In the genomic region with DNA sequence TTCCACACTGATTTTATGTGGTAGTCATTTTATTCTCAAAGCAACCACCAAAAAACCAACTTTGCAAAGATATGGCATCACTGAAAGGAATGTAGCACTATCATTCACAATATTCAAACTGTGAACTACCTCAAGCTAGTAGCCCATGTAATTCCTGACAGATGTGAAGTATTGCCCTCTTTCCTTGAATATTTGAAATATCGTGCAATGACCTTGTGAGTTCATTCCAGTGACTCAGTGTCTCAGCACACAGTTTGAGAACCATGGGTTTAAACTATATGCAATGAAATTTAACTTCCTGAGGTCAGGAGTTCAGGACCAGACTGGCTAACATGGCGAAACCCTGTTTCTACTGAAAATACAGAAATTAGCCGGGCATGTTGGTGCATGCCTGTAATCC, we compare ENCODE assay signal across 32 cellular contexts. TPM values are rescaled to one million over a fixed set of nuclear protein-coding genes. Genes with fewer than 3 reads are reported as not detected.
A peak's percentile ranks its signal among the peaks of the same experiment; 100 is the strongest.
DNase-seq lines count a peak whose midpoint lies in the region; ATAC-seq and TF ChIP-seq lines count a peak whose summit lies in the region.
"Had no signal": no experiment of that assay in that cellular context is flagged by ENCODE, and none has a peak within 500 bp of the region (broad histone marks: within the 10 kb centered on the region; RNA-seq: fewer than 3 reads in every experiment).

No MANE protein-coding gene starts in this region.

- 94% methylated on average over 3 of the region's 3 CpGs for WGBS in mammary epithelial cell (ENCODE audit: low coverage, missing lambda C conversion rate)
- 90% methylated on average over 3 of the region's 3 CpGs for WGBS in gastroesophageal sphincter (ENCODE audit: low coverage in 1 of 2), 2 donors

- H3K4me1 ChIP-seq in mammary epithelial cell (ENCODE audit: insufficient read depth, low read length) (no peaks in the 10 kb centered on the region), gastroesophageal sphincter (no peaks in the 10 kb centered on the region), tibial artery (no peaks in the 10 kb centered on the region)
- H3K4me1 ChIP-seq in naive thymus-derived CD4-positive, alpha-beta T cell (ENCODE audit: control insufficient read depth in 2 of 2, insufficient read depth in 2 of 2, low read length in 2 of 2) = no peaks in the 10 kb centered on the region
- H3K4me1 ChIP-seq: esophagus muscularis mucosa, heart right ventricle, Peyer's patch, SJCRH30, upper lobe of left lung had no signal

- no peak for TF ChIP-seq EP300 in gastroesophageal sphincter (IDR thresholded peaks at IDR 0.05)

- in situ Hi-C loops in mammary epithelial cell (cut with MboI; ENCODE audit: low sequenced_read_pairs in 2 of 2) = no loop called here

- dilution Hi-C loops in mammary epithelial cell (cut with HindIII; ENCODE audit: low sequenced_read_pairs) = no loop called here

- intact Hi-C loops in mammary epithelial cell (cut with micrococcal nuclease) (no loop called here), tibial artery (cut with DNase I; ENCODE audit: low total_unique reads) (no loop called here)
- intact Hi-C loops in naive thymus-derived CD4-positive, alpha-beta T cell (cut with micrococcal nuclease) = no loop called here

- H3K36me3 Mint-ChIP-seq in naive thymus-derived CD4-positive, alpha-beta T cell = no peaks in the 10 kb centered on the region
- H3K36me3 Mint-ChIP-seq: CD4-positive, CD25-positive, alpha-beta regulatory T cell had no signal

- no peak for TF ChIP-seq CTCF in AG09319 (IDR thresholded peaks at IDR 0.05; ENCODE audit: low read depth, low read length)
- no peak for TF ChIP-seq CTCF in mammary epithelial cell (conservative IDR thresholded peaks at IDR 0.05 in 1 of 2, IDR thresholded peaks at IDR 0.05 in 1 of 2; ENCODE audit: extremely low read depth in 1 of 2, insufficient read depth in 1 of 2, low read depth in 1 of 2, low read length in 2 of 2)
- TF ChIP-seq CTCF in gastroesophageal sphincter (IDR thresholded peaks at IDR 0.05) = no peak
- TF ChIP-seq CTCF in tibial artery (IDR thresholded peaks at IDR 0.05) = no peak

- no peak overlapping the region for H3K9ac ChIP-seq in mammary epithelial cell (ENCODE audit: insufficient read depth, low read length)

- peak; percentile 5 for DNase-seq in AG09319 (ENCODE audit: extremely low read depth, low read depth)
- peak; percentile 26 for DNase-seq in HCEC 1CT
- DNase-seq in mammary epithelial cell = no peak
- DNase-seq in iris pigment epithelial cell (ENCODE audit: low read depth) = peak; percentile 39
- no peak for DNase-seq in naive thymus-derived CD4-positive, alpha-beta T cell
- DNase-seq in tibial artery = no peak
- DNase-seq in HK-2 (ENCODE audit: unreplicated experiment) = no peak
- DNase-seq: activated CD4-positive, alpha-beta T cell treated with anti-CD3 and anti-CD28 coated beads for 1 hour; activated CD8-positive, alpha-beta T cell treated with anti-CD3 and anti-CD28 coated beads, Interleukin-2, amount 10 ng/mL, durations not matched to agents 7 days and 5 days; activated gamma-delta T cell; CD4-positive, CD25-positive, alpha-beta regulatory T cell; effector memory CD8-positive, alpha-beta T cell; heart right ventricle; KG1; left cardiac atrium; NCI-H1694; NCI-H2171 treated with DMSO at 0.1 percent for 48 hours; NCI-H524 treated with DMSO at 0.1 percent for 48 hours; Peyer's patch; SJCRH30; upper lobe of left lung had no signal

- BruUV-seq in mammary epithelial cell (replicated peaks; lab: Mats Ljungman, UMichigan) = no TSS peak

- no peak for ATAC-seq in gastroesophageal sphincter
- ATAC-seq in naive thymus-derived CD4-positive, alpha-beta T cell = no peak
- ATAC-seq: activated CD8-positive, alpha-beta T cell treated with anti-CD3 and anti-CD28 coated beads, Interleukin-2, amount 10 ng/mL, durations not matched to agents 7 days and 5 days; effector memory CD8-positive, alpha-beta T cell; heart right ventricle; left cardiac atrium had no signal

- CTCF ChIA-PET in mammary epithelial cell (lab: Charles Lee; ENCODE audit: low non-redundant PET) = no interaction called here
- CTCF ChIA-PET in naive thymus-derived CD4-positive, alpha-beta T cell (lab: Charles Lee) = no interaction called here

- H3K9me3 ChIP-seq in mammary epithelial cell (replicated peaks; ENCODE audit: insufficient read depth, low read length) (no peaks in the 10 kb centered on the region), gastroesophageal sphincter (no peaks in the 10 kb centered on the region), tibial artery (no peaks in the 10 kb centered on the region)
- H3K9me3 ChIP-seq in naive thymus-derived CD4-positive, alpha-beta T cell (ENCODE audit: control insufficient read depth in 2 of 3, low read length in 3 of 3) = no peaks in the 10 kb centered on the region
- H3K9me3 ChIP-seq: esophagus muscularis mucosa, heart right ventricle, neutrophil, Peyer's patch, SJCRH30, upper lobe of left lung had no signal

- no peak for TF ChIP-seq POLR2A in gastroesophageal sphincter (IDR thresholded peaks at IDR 0.05)

- no peaks in the 10 kb centered on the region for H3K4me1 Mint-ChIP-seq in naive thymus-derived CD4-positive, alpha-beta T cell
- H3K4me1 Mint-ChIP-seq: CD4-positive, CD25-positive, alpha-beta regulatory T cell had no signal

- H2AFZ ChIP-seq in mammary epithelial cell (ENCODE audit: low read depth, low read length) = peak overlapping the region; percentile 35

- no peaks in the 10 kb centered on the region for H4K20me1 ChIP-seq in mammary epithelial cell (ENCODE audit: insufficient read depth, low read length)

- H3K79me2 ChIP-seq in mammary epithelial cell (ENCODE audit: insufficient read depth, low read length) = no peaks in the 10 kb centered on the region

- POLR2A ChIA-PET in naive thymus-derived CD4-positive, alpha-beta T cell (lab: Charles Lee) = no interaction called here

- peaks cover 0 to 6% (median 2%) of the 10 kb centered on the region in 11 donors for H3K9me3 Mint-ChIP-seq in naive thymus-derived CD4-positive, alpha-beta T cell

- H3K27me3 ChIP-seq in mammary epithelial cell (ENCODE audit: insufficient read depth, low read length) = no peaks in the 10 kb centered on the region
- H3K27me3 ChIP-seq in gastroesophageal sphincter = no peaks in the 10 kb centered on the region
- H3K27me3 ChIP-seq in naive thymus-derived CD4-positive, alpha-beta T cell (ENCODE audit: control insufficient read depth in 2 of 2, insufficient read depth in 2 of 2, low read length in 2 of 2) = no peaks in the 10 kb centered on the region
- no peaks in the 10 kb centered on the region for H3K27me3 ChIP-seq in tibial artery
- H3K27me3 ChIP-seq: esophagus muscularis mucosa, heart right ventricle, neutrophil, Peyer's patch, SJCRH30, upper lobe of left lung had no signal

- no peak overlapping the region for H3K27ac Mint-ChIP-seq in naive thymus-derived CD4-positive, alpha-beta T cell
- H3K27ac Mint-ChIP-seq: activated CD8-positive, alpha-beta T cell treated with anti-CD3 and anti-CD28 coated beads, Interleukin-2, amount 10 ng/mL, durations not matched to agents 7 days and 5 days; CD4-positive, CD25-positive, alpha-beta regulatory T cell; effector memory CD8-positive, alpha-beta T cell had no signal

- H3K4me3 ChIP-seq in mammary epithelial cell (replicated peaks in 1 of 3; ENCODE audit: insufficient read depth in 1 of 3, low read depth in 2 of 3, low read length in 3 of 3) = no peak overlapping the region
- no peak overlapping the region for H3K4me3 ChIP-seq in gastroesophageal sphincter
- H3K4me3 ChIP-seq in naive thymus-derived CD4-positive, alpha-beta T cell (ENCODE audit: low read length) = no peak overlapping the region
- H3K4me3 ChIP-seq in tibial artery = no peak overlapping the region
- H3K4me3 ChIP-seq: coronary artery, esophagus muscularis mucosa, heart right ventricle, Peyer's patch, SJCRH30, upper lobe of left lung had no signal

- no peaks in the 10 kb centered on the region for H3K36me3 ChIP-seq in mammary epithelial cell (ENCODE audit: insufficient read depth, low read length)
- no peaks in the 10 kb centered on the region for H3K36me3 ChIP-seq in gastroesophageal sphincter
- H3K36me3 ChIP-seq in naive thymus-derived CD4-positive, alpha-beta T cell (ENCODE audit: control insufficient read depth in 2 of 3, insufficient read depth in 3 of 3, low read length in 3 of 3) = no peaks in the 10 kb centered on the region
- no peaks in the 10 kb centered on the region for H3K36me3 ChIP-seq in tibial artery
- H3K36me3 ChIP-seq: esophagus muscularis mucosa, heart right ventricle, neutrophil, Peyer's patch, SJCRH30, upper lobe of left lung had no signal

- H3K27me3 Mint-ChIP-seq in naive thymus-derived CD4-positive, alpha-beta T cell = peaks cover 0 to 6% (median 0%) of the 10 kb centered on the region in 5 donors
- H3K27me3 Mint-ChIP-seq: CD4-positive, CD25-positive, alpha-beta regulatory T cell; effector memory CD8-positive, alpha-beta T cell had no signal

- H3K27ac ChIP-seq in mammary epithelial cell (ENCODE audit: insufficient read depth, low read depth, low read length) (no peak overlapping the region), gastroesophageal sphincter (no peak overlapping the region), tibial artery (no peak overlapping the region)
- no peak overlapping the region for H3K27ac ChIP-seq in naive thymus-derived CD4-positive, alpha-beta T cell (ENCODE audit: low read depth, low read length)
- H3K27ac ChIP-seq: coronary artery, esophagus muscularis mucosa, heart right ventricle, neutrophil, Peyer's patch, SJCRH30, upper lobe of left lung had no signal

- H3K4me2 ChIP-seq in mammary epithelial cell (ENCODE audit: insufficient read depth, low read depth, low read length) = no peak overlapping the region

- no peak overlapping the region for H3K4me3 Mint-ChIP-seq in naive thymus-derived CD4-positive, alpha-beta T cell
- H3K4me3 Mint-ChIP-seq: activated CD8-positive, alpha-beta T cell treated with anti-CD3 and anti-CD28 coated beads, Interleukin-2, amount 10 ng/mL, durations not matched to agents 7 days and 5 days; CD4-positive, CD25-positive, alpha-beta regulatory T cell; effector memory CD8-positive, alpha-beta T cell had no signal

RNA-seq across cellular contexts. Expression of gene IQCM, which starts 20.9 kb away (rescaled TPM):
- total RNA-seq in mammary epithelial cell = not detected
- not detected for polyA plus RNA-seq in mammary epithelial cell
- not detected for polyA minus RNA-seq in mammary epithelial cell
- total RNA-seq in gastroesophageal sphincter = not detected
- not detected for total RNA-seq in naive thymus-derived CD4-positive, alpha-beta T cell
- not detected for polyA plus RNA-seq in naive thymus-derived CD4-positive, alpha-beta T cell
- total RNA-seq: A673; activated CD8-positive, alpha-beta T cell treated with anti-CD3 and anti-CD28 coated beads, Interleukin-2, amount 10 ng/mL, durations not matched to agents 7 days and 5 days; CD4-positive, CD25-positive, alpha-beta regulatory T cell; Daoy; esophagus muscularis mucosa; heart right ventricle; HT1080; left cardiac atrium; Peyer's patch; pulmonary artery endothelial cell; SJCRH30; skeletal muscle tissue; subcutaneous adipose tissue; T-helper 1 cell treated with Interleukin-12 subunit alpha and Interleukin-12 subunit beta and Interleukin-4 antibody, amounts not matched to agents 30 ng/mL and 1 ng/mL, for 36 hours; upper lobe of left lung had no signal
- polyA plus RNA-seq: CD4-positive, CD25-positive, alpha-beta regulatory T cell; heart right ventricle had no signal

Comparison
In these comparisons a context has a peak if more than half of its experiments do, and no peak if none do; other contexts are left out.
1. DNase-seq: peak in AG09319 (single experiment), HCEC 1CT (single experiment) and iris pigment epithelial cell (single experiment); none in mammary epithelial cell (single experiment), naive thymus-derived CD4-positive, alpha-beta T cell (0 of 9), tibial artery (0 of 2) and HK-2 (single experiment).